2 cellular contexts compared by ENCODE assay signal in genomic region chr5:148979104-148979723, GRCh38.
TF ChIP-seq lines count a peak whose summit lies in the region.

No MANE protein-coding gene starts in this region.

TF ChIP-seq in HCT116, 20 proteins besides CTCF, POLR2A, EP300 and RAD21:
- TF ChIP-seq FOSL1 (IDR thresholded peaks at IDR 0.05; ENCODE audit: low read depth) (no peak), TCF7L2 (IDR thresholded peaks at IDR 0.05; ENCODE audit: borderline replicate concordance, extremely low read depth, insufficient read depth, insufficient read length) (no peak), CBX3 (IDR thresholded peaks at IDR 0.05; ENCODE audit: low read depth) (0 out of 2 replicates have a peak, but pooled peaks have one; percentile 7)
- TF ChIP-seq, protein P1, sequence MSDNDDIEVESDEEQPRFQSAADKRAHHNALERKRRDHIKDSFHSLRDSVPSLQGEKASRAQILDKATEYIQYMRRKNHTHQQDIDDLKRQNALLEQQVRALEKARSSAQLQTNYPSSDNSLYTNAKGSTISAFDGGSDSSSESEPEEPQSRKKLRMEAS (IDR thresholded peaks at IDR 0.05): no peak

TF ChIP-seq in SK-N-SH, 30 proteins besides CTCF, POLR2A, EP300 and RAD21:
- no peak for TF ChIP-seq GABPA (IDR thresholded peaks at IDR 0.05; ENCODE audit: low read depth)
- TF ChIP-seq, protein P2, sequence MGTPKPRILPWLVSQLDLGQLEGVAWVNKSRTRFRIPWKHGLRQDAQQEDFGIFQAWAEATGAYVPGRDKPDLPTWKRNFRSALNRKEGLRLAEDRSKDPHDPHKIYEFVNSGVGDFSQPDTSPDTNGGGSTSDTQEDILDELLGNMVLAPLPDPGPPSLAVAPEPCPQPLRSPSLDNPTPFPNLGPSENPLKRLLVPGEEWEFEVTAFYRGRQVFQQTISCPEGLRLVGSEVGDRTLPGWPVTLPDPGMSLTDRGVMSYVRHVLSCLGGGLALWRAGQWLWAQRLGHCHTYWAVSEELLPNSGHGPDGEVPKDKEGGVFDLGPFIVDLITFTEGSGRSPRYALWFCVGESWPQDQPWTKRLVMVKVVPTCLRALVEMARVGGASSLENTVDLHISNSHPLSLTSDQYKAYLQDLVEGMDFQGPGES (IDR thresholded peaks at IDR 0.05; ENCODE audit: low read depth, low read length): no peak
